ENCODE assay signal across 1 cellular context in genomic region chr10:118730699-118731456, GRCh38.
TF ChIP-seq lines count a peak whose summit lies in the region.

No MANE protein-coding gene starts in this region.

TF ChIP-seq in K562, 482 proteins besides CTCF, POLR2A, EP300 and RAD21:
- no peak for TF ChIP-seq SP1 (CRISPR knock-in tag; IDR thresholded peaks at IDR 0.05)
- TF ChIP-seq, protein P1, sequence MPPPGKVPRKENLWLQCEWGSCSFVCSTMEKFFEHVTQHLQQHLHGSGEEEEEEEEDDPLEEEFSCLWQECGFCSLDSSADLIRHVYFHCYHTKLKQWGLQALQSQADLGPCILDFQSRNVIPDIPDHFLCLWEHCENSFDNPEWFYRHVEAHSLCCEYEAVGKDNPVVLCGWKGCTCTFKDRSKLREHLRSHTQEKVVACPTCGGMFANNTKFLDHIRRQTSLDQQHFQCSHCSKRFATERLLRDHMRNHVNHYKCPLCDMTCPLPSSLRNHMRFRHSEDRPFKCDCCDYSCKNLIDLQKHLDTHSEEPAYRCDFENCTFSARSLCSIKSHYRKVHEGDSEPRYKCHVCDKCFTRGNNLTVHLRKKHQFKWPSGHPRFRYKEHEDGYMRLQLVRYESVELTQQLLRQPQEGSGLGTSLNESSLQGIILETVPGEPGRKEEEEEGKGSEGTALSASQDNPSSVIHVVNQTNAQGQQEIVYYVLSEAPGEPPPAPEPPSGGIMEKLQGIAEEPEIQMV (tag; conservative IDR thresholded peaks at IDR 0.05; ENCODE audit: low read depth), result no peak
